10 cellular contexts compared by ENCODE assay signal in the genomic region with DNA sequence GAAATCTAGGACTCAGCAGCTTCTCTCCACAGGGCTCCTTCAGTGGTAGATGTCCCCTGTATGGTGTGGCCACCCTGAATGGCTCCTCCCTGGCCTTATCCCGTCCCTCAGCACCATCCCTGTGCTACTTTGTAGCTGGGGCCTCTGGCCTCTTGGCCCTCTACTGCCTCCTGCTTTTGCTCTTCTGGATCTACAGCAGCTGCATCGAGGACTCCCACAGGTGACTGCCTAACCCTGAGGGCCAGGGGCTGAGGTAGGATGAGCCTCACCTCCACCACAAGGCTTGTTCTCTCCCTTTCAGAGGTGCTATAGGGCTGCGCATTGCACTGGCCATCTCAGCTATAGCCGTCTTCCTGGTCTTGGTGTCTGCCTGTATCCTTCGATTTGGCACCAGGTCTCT. TPM values are rescaled to one million over a fixed set of nuclear protein-coding genes. Genes with fewer than 3 reads are reported as not detected.
DNase-seq lines count a peak whose midpoint lies in the region; ATAC-seq, FAIRE-seq and TF ChIP-seq lines count a peak whose summit lies in the region.
"Had no signal": no experiment of that assay in that cellular context is flagged by ENCODE, and none has a peak within 500 bp of the region (broad histone marks: within the 10 kb centered on the region; RNA-seq: fewer than 3 reads in every experiment).

No MANE protein-coding gene starts in this region.

- H3K27ac ChIP-seq in astrocyte (ENCODE audit: low read depth, low read length), result peak overlapping the region; percentile 16
- H3K27ac ChIP-seq in neural progenitor cell, result no peak overlapping the region

- no peak overlapping the region for H2AFZ ChIP-seq in astrocyte (ENCODE audit: low read depth, low read length)
- H2AFZ ChIP-seq in neural progenitor cell (replicated peaks), result no peak overlapping the region

- peak; percentile 5 for DNase-seq in NCI-H82 (lab: John Stamatoyannopoulos, UW)
- no peak for DNase-seq in NCI-H82 treated with DMSO at 0.1 percent for 48 hours (lab: John Stamatoyannopoulos, UW; ENCODE audit: unreplicated experiment)
- DNase-seq in LNCaP clone FGC (ENCODE audit: low read depth), result no peak
- DNase-seq in astrocyte (ENCODE audit: low read depth), result no peak
- no peak for DNase-seq in neural progenitor cell (ENCODE audit: low spot score)
- DNase-seq in NCI-H526 treated with DMSO at 0.1 percent for 48 hours (lab: John Stamatoyannopoulos, UW), result no peak
- no peak for DNase-seq in ecto neural progenitor cell (ENCODE audit: low spot score)
- DNase-seq: SW 1271 had no signal

- H3K27me3 Mint-ChIP-seq in astrocyte (ENCODE audit: low read depth, unreplicated experiment) (no peaks in the 10 kb centered on the region), neural progenitor cell (ENCODE audit: insufficient read depth, low read depth) (peaks cover 7% of the 10 kb centered on the region)

- H3K4me3 Mint-ChIP-seq in astrocyte (ENCODE audit: unreplicated experiment) (peak overlapping the region; percentile 93), neural progenitor cell (peak overlapping the region; percentile 89)

- no peak overlapping the region for H3K27ac Mint-ChIP-seq in astrocyte (ENCODE audit: unreplicated experiment)
- H3K27ac Mint-ChIP-seq in neural progenitor cell, result no peak overlapping the region

- H3F3A ChIP-seq in neural progenitor cell (ENCODE audit: low read depth), result peaks cover 74% of the 10 kb centered on the region

- no peak for FAIRE-seq in astrocyte (lab: Jason Lieb, UNC)
- FAIRE-seq: A204.1 had no signal

- H3K4me1 ChIP-seq in astrocyte (ENCODE audit: insufficient read depth, low read length) (peaks cover 29% of the 10 kb centered on the region), neural progenitor cell (peaks cover 6% of the 10 kb centered on the region)

- H3K4me3 ChIP-seq in LNCaP clone FGC (ENCODE audit: low read depth, low read length), result peak overlapping the region; percentile 93
- no peak overlapping the region for H3K4me3 ChIP-seq in astrocyte (ENCODE audit: insufficient read depth, low read depth, low read length)
- no peak overlapping the region for H3K4me3 ChIP-seq in neural progenitor cell

- H3K4me2 ChIP-seq in astrocyte (ENCODE audit: low read length), result peak overlapping the region; percentile 87
- no peak overlapping the region for H3K4me2 ChIP-seq in neural progenitor cell

- no peaks in the 10 kb centered on the region for H3K9me3 Mint-ChIP-seq in astrocyte (ENCODE audit: unreplicated experiment)
- no peaks in the 10 kb centered on the region for H3K9me3 Mint-ChIP-seq in neural progenitor cell

- H3K4me1 Mint-ChIP-seq in astrocyte (ENCODE audit: low read depth, unreplicated experiment) (peaks cover 19% of the 10 kb centered on the region), neural progenitor cell (peaks cover 31% of the 10 kb centered on the region)

- TF ChIP-seq CTCF in LNCaP clone FGC (IDR thresholded peaks at IDR 0.05; ENCODE audit: control insufficient read depth, extremely low read depth, insufficient read depth), result no peak
- no peak for TF ChIP-seq CTCF in astrocyte (IDR thresholded peaks at IDR 0.05; ENCODE audit: insufficient read depth, low read depth, low read length)
- TF ChIP-seq CTCF in neural progenitor cell (IDR thresholded peaks at IDR 0.05), result no peak

- H3K27me3 ChIP-seq in astrocyte (ENCODE audit: insufficient read depth, low read length) (no peaks in the 10 kb centered on the region), neural progenitor cell (no peaks in the 10 kb centered on the region)

- peaks cover 8% of the 10 kb centered on the region for H3K36me3 Mint-ChIP-seq in astrocyte (ENCODE audit: low read depth, unreplicated experiment)
- peaks cover 17% of the 10 kb centered on the region for H3K36me3 Mint-ChIP-seq in neural progenitor cell

- H3K9ac ChIP-seq in astrocyte (ENCODE audit: low read length), result no peak overlapping the region
- no peak overlapping the region for H3K9ac ChIP-seq in neural progenitor cell

- peaks cover 50% of the 10 kb centered on the region for H3K79me2 ChIP-seq in astrocyte (ENCODE audit: insufficient read depth, low read length)
- H3K79me2 ChIP-seq in neural progenitor cell (ENCODE audit: low read depth), result peaks cover 50% of the 10 kb centered on the region

- H3K36me3 ChIP-seq in astrocyte (ENCODE audit: insufficient read depth, low read length) (peaks cover 15% of the 10 kb centered on the region), neural progenitor cell (no peaks in the 10 kb centered on the region)

- no peaks in the 10 kb centered on the region for H3K9me3 ChIP-seq in astrocyte (ENCODE audit: insufficient read depth, low read depth, low read length)
- H3K9me3 ChIP-seq in neural progenitor cell (ENCODE audit: low read depth), result no peaks in the 10 kb centered on the region

- peaks cover 45% of the 10 kb centered on the region for H4K20me1 ChIP-seq in astrocyte (ENCODE audit: insufficient read depth, low read length)
- peaks cover 16% of the 10 kb centered on the region for H4K20me1 ChIP-seq in neural progenitor cell (ENCODE audit: low read depth)

- no peak for ATAC-seq in HG03520 (IDR thresholded peaks at IDR 0.05; ENCODE audit: unreplicated experiment)

RNA-seq across cellular contexts. Expression of a gene that starts 1.8 kb away (rescaled TPM):
- total RNA-seq in astrocyte, result 51.3 and 57.5 TPM in 2 replicates
- total RNA-seq in neural progenitor cell (ENCODE audit: low replicate concordance), result 24.5 and 40.4 TPM in 2 replicates

RNA-seq across cellular contexts. Expression of a gene that starts 2.8 kb away (rescaled TPM):
- total RNA-seq in astrocyte, result 7.8 and 11.3 TPM in 2 replicates
- 9.9 and 38.9 TPM in 2 replicates for total RNA-seq in neural progenitor cell (ENCODE audit: low replicate concordance)

RNA-seq across cellular contexts. Expression of a gene that starts 16.2 kb away (rescaled TPM):
- total RNA-seq in astrocyte (51.4 and 55.9 TPM in 2 replicates), neural progenitor cell (ENCODE audit: low replicate concordance) (23.6 and 36.5 TPM in 2 replicates)

RNA-seq across cellular contexts. Expression of a gene that starts 17.8 kb away (rescaled TPM):
- total RNA-seq in astrocyte (14.7 and 15.1 TPM in 2 replicates), neural progenitor cell (ENCODE audit: low replicate concordance) (28.9 and 39.9 TPM in 2 replicates)

RNA-seq across cellular contexts. Expression of a gene that starts 27.6 kb away (rescaled TPM):
- total RNA-seq in astrocyte (88.3 and 89.1 TPM in 2 replicates), neural progenitor cell (ENCODE audit: low replicate concordance) (88.7 and 117 TPM in 2 replicates)
